In genomic region chr17:60230358-60230757, GRCh38 we compare ENCODE assay signal across 12 cellular contexts.
A peak's percentile ranks its signal among the peaks of the same experiment; 100 is the strongest.
DNase-seq lines count a peak whose midpoint lies in the region; ATAC-seq, FAIRE-seq and TF ChIP-seq lines count a peak whose summit lies in the region.
"Had no signal": no experiment of that assay in that cellular context is flagged by ENCODE, and none has a peak within 500 bp of the region (broad histone marks: within the 10 kb centered on the region; RNA-seq: fewer than 3 reads in every experiment).

No MANE protein-coding gene starts in this region.

- no peaks in the 10 kb centered on the region for H3K9me3 ChIP-seq in CD4-positive, alpha-beta T cell (ENCODE audit: control insufficient read depth, low read length)
- H3K9me3 ChIP-seq in HepG2 (ENCODE audit: low read length): no peaks in the 10 kb centered on the region
- H3K9me3 ChIP-seq: SJCRH30 had no signal

- intact Hi-C loops in CD4-positive, alpha-beta T cell (cut with DNase I, micrococcal nuclease): loop anchor here in 1 of 2 experiments (5.0 kb wide), 1 partner anchor 207 kb away; no protein-coding TSS in a partner anchor
- intact Hi-C loops in HepG2 (cut with micrococcal nuclease; ENCODE audit: unreplicated experiment): no loop called here

- H3K27me3 Mint-ChIP-seq in CD4-positive, alpha-beta T cell: no peaks in the 10 kb centered on the region

- H3K27ac Mint-ChIP-seq in CD4-positive, alpha-beta T cell: no peak overlapping the region

- H3K4me2 ChIP-seq in HepG2 (ENCODE audit: low read depth, low read length): no peak overlapping the region

- CTCF ChIA-PET in CD4-positive, alpha-beta T cell (lab: Charles Lee): no interaction called here
- CTCF ChIA-PET in HepG2 (lab: Yijun Ruan, JAX; ENCODE audit: low intra/inter-chr PET ratio, low total read pairs): interaction anchor here (1.2 kb wide), 1 partner anchor 206 kb away, joined by 5 read pairs; no protein-coding TSS in a partner anchor

- FAIRE-seq in H54 (lab: Jason Lieb, UNC) (peak; percentile 45), HepG2 (lab: Jason Lieb, UNC) (no peak)

- H3K9ac ChIP-seq in HepG2 (ENCODE audit: insufficient read depth, low read depth, low read length): no peak overlapping the region

- ATAC-seq in CD4-positive, alpha-beta T cell (ENCODE audit: poor library complexity): no peak
- no peak for ATAC-seq in HepG2

- H3K4me1 Mint-ChIP-seq in CD4-positive, alpha-beta T cell (ENCODE audit: low read depth): no peaks in the 10 kb centered on the region

- TF ChIP-seq EP300 in HepG2 (IDR thresholded peaks at IDR 0.05; ENCODE audit: low read depth in 2 of 2, low read length in 2 of 2): no peak
- TF ChIP-seq EP300 in HepG2 (CRISPR knock-in tag; IDR thresholded peaks at IDR 0.05; ENCODE audit: borderline replicate concordance): no peak

- no peaks in the 10 kb centered on the region for H3K9me3 Mint-ChIP-seq in CD4-positive, alpha-beta T cell

- peaks cover 3 to 9% of the 10 kb centered on the region in 2 experiments; a peak in 4 of 5 replicates for H3K36me3 ChIP-seq in HepG2 (replicated peaks in 1 of 2; ENCODE audit: control insufficient read depth in 1 of 2, insufficient read depth in 2 of 2, low read length in 2 of 2)

- POLR2A ChIA-PET in CD4-positive, alpha-beta T cell (lab: Charles Lee): no interaction called here
- POLR2A ChIA-PET in HepG2 (lab: Yijun Ruan, JAX): no interaction called here

- no peaks in the 10 kb centered on the region for H4K20me1 ChIP-seq in HepG2 (ENCODE audit: insufficient read depth, low read length)

- BruUV-seq in HepG2 (replicated peaks; lab: Mats Ljungman, UMichigan): no TSS peak

- no peak for DNase-seq in H54 (ENCODE audit: insufficient read length, low spot score)
- DNase-seq in amniotic epithelial cell (ENCODE audit: low read depth): peak; percentile 59
- peak; percentile 30 to 73 for DNase-seq in foreskin fibroblast
- DNase-seq in stromal cell of bone marrow (ENCODE audit: low read depth): peak; percentile 6
- no peak for DNase-seq in CD4-positive, alpha-beta T cell
- no peak for DNase-seq in HepG2 (ENCODE audit: low spot score)
- DNase-seq in AML-193 (lab: John Stamatoyannopoulos, UW): no peak
- DNase-seq: DMS153, NCI-H1048, NCI-H2081 treated with DMSO at 0.1 percent for 48 hours had no signal

- no peaks in the 10 kb centered on the region for H3K4me1 ChIP-seq in HepG2 (ENCODE audit: insufficient read depth, low read length)
- H3K4me1 ChIP-seq: SJCRH30 had no signal

- WGBS in HepG2 (ENCODE audit: low lambda C conversion rate): 94% methylated on average over 3 of the region's 3 CpGs

- no peak for TF ChIP-seq RAD21 in HepG2 (CRISPR knock-in tag; IDR thresholded peaks at IDR 0.05)

- in situ Hi-C loops in HepG2 (cut with HindIII; ENCODE audit: extremely low pct_ligation_motif_present, low pct_unique_long_range_greater_than_20kb): no loop called here

- TF ChIP-seq POLR2A in H54 (IDR thresholded peaks at IDR 0.05; ENCODE audit: low read depth, low read length) (no peak), HepG2 (IDR thresholded peaks at IDR 0.05; ENCODE audit: insufficient read depth in 1 of 2, low read depth in 2 of 2, low read length in 2 of 2) (no peak)

- TF ChIP-seq CTCF in foreskin fibroblast (IDR thresholded peaks at IDR 0.05; ENCODE audit: low read depth, low read length) (no peak), HepG2 (CRISPR knock-in tag; IDR thresholded peaks at IDR 0.05) (no peak)
- no peak for TF ChIP-seq CTCF in CD4-positive, alpha-beta T cell (IDR thresholded peaks at IDR 0.05)

- H3K79me2 ChIP-seq in HepG2 (ENCODE audit: insufficient read depth, low read length): no peaks in the 10 kb centered on the region

- H3K27me3 ChIP-seq in CD4-positive, alpha-beta T cell (ENCODE audit: control insufficient read depth, insufficient read depth, low read length): no peaks in the 10 kb centered on the region
- no peaks in the 10 kb centered on the region for H3K27me3 ChIP-seq in HepG2 (ENCODE audit: control insufficient read depth in 1 of 2, insufficient read depth in 2 of 2, low read length in 2 of 2)
- H3K27me3 ChIP-seq: SJCRH30 had no signal

- H3K36me3 Mint-ChIP-seq in CD4-positive, alpha-beta T cell (ENCODE audit: low read depth): peaks cover 19% of the 10 kb centered on the region

- H3K27ac ChIP-seq in CD4-positive, alpha-beta T cell (ENCODE audit: low read depth, low read length): no peak overlapping the region
- H3K27ac ChIP-seq in HepG2 (ENCODE audit: extremely low read length, insufficient read depth, low read length): no peak overlapping the region
- H3K27ac ChIP-seq: RWPE1, SJCRH30 had no signal

- H3K4me3 ChIP-seq in foreskin fibroblast (ENCODE audit: low read depth in 1 of 2, low read length in 2 of 2) (no peak overlapping the region), HepG2 (replicated peaks in 1 of 3; ENCODE audit: insufficient read depth in 1 of 3, low read depth in 2 of 3, low read length in 3 of 3) (no peak overlapping the region)
- H3K4me3 ChIP-seq: SJCRH30 had no signal

- H2AFZ ChIP-seq in HepG2 (ENCODE audit: low read length): no peak overlapping the region

- no peak overlapping the region for H3K4me3 Mint-ChIP-seq in CD4-positive, alpha-beta T cell

TF ChIP-seq in HepG2, 621 proteins besides CTCF, POLR2A, EP300 and RAD21 (continues in another document):
- no peak for TF ChIP-seq MED1 (CRISPR knock-in tag; IDR thresholded peaks at IDR 0.05)
- TF ChIP-seq ZNF619 (CRISPR knock-in tag; IDR thresholded peaks at IDR 0.05): no peak
- TF ChIP-seq ZNF569 (CRISPR knock-in tag; IDR thresholded peaks at IDR 0.05; ENCODE audit: borderline replicate concordance): no peak
- TF ChIP-seq, protein P1, sequence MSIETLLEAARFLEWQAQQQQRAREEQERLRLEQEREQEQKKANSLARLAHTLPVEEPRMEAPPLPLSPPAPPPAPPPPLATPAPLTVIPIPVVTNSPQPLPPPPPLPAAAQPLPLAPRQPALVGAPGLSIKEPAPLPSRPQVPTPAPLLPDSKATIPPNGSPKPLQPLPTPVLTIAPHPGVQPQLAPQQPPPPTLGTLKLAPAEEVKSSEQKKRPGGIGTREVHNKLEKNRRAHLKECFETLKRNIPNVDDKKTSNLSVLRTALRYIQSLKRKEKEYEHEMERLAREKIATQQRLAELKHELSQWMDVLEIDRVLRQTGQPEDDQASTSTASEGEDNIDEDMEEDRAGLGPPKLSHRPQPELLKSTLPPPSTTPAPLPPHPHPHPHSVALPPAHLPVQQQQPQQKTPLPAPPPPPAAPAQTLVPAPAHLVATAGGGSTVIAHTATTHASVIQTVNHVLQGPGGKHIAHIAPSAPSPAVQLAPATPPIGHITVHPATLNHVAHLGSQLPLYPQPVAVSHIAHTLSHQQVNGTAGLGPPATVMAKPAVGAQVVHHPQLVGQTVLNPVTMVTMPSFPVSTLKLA (IDR thresholded peaks at IDR 0.05): no peak
- TF ChIP-seq KLF6 (CRISPR knock-in tag; IDR thresholded peaks at IDR 0.05): no peak
- no peak for TF ChIP-seq HOXA3 (CRISPR knock-in tag; IDR thresholded peaks at IDR 0.05)
- TF ChIP-seq, protein P2, sequence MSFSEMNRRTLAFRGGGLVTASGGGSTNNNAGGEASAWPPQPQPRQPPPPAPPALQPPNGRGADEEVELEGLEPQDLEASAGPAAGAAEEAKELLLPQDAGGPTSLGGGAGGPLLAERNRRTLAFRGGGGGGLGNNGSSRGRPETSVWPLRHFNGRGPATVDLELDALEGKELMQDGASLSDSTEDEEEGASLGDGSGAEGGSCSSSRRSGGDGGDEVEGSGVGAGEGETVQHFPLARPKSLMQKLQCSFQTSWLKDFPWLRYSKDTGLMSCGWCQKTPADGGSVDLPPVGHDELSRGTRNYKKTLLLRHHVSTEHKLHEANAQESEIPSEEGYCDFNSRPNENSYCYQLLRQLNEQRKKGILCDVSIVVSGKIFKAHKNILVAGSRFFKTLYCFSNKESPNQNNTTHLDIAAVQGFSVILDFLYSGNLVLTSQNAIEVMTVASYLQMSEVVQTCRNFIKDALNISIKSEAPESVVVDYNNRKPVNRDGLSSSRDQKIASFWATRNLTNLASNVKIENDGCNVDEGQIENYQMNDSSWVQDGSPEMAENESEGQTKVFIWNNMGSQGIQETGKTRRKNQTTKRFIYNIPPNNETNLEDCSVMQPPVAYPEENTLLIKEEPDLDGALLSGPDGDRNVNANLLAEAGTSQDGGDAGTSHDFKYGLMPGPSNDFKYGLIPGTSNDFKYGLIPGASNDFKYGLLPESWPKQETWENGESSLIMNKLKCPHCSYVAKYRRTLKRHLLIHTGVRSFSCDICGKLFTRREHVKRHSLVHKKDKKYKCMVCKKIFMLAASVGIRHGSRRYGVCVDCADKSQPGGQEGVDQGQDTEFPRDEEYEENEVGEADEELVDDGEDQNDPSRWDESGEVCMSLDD (CRISPR knock-in tag; IDR thresholded peaks at IDR 0.05; ENCODE audit: borderline replicate concordance): no peak
- no peak for TF ChIP-seq ZNF572 (CRISPR knock-in tag; IDR thresholded peaks at IDR 0.05)
- TF ChIP-seq SALL1 (CRISPR knock-in tag; IDR thresholded peaks at IDR 0.05): no peak
- no peak for TF ChIP-seq TAF15 (IDR thresholded peaks at IDR 0.05; ENCODE audit: low read depth, low read length, poor library complexity, severe bottlenecking)
- TF ChIP-seq, protein P3, sequence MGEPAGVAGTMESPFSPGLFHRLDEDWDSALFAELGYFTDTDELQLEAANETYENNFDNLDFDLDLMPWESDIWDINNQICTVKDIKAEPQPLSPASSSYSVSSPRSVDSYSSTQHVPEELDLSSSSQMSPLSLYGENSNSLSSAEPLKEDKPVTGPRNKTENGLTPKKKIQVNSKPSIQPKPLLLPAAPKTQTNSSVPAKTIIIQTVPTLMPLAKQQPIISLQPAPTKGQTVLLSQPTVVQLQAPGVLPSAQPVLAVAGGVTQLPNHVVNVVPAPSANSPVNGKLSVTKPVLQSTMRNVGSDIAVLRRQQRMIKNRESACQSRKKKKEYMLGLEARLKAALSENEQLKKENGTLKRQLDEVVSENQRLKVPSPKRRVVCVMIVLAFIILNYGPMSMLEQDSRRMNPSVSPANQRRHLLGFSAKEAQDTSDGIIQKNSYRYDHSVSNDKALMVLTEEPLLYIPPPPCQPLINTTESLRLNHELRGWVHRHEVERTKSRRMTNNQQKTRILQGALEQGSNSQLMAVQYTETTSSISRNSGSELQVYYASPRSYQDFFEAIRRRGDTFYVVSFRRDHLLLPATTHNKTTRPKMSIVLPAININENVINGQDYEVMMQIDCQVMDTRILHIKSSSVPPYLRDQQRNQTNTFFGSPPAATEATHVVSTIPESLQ (CRISPR knock-in tag; conservative IDR thresholded peaks at IDR 0.05): no peak
- no peak for TF ChIP-seq NR2F1 (CRISPR knock-in tag; IDR thresholded peaks at IDR 0.05)
- no peak for TF ChIP-seq TGIF2 (CRISPR knock-in tag; IDR thresholded peaks at IDR 0.05)
- no peak for TF ChIP-seq NCOA5 (CRISPR knock-in tag; IDR thresholded peaks at IDR 0.05)
- TF ChIP-seq ZNF335 (CRISPR knock-in tag; IDR thresholded peaks at IDR 0.05): no peak
- no peak for TF ChIP-seq NKX3-1 (CRISPR knock-in tag; IDR thresholded peaks at IDR 0.05)
- TF ChIP-seq ZNF580 (CRISPR knock-in tag; IDR thresholded peaks at IDR 0.05; ENCODE audit: borderline replicate concordance, low read depth): no peak

Comparison
In these comparisons a context has a peak if more than half of its experiments do, and no peak if none do; other contexts are left out.
1. DNase-seq: peak in amniotic epithelial cell (single experiment), foreskin fibroblast (2 of 2) and stromal cell of bone marrow (single experiment); none in H54 (single experiment), CD4-positive, alpha-beta T cell (0 of 10), HepG2 (single experiment) and AML-193 (0 of 2).